In the genomic region with DNA sequence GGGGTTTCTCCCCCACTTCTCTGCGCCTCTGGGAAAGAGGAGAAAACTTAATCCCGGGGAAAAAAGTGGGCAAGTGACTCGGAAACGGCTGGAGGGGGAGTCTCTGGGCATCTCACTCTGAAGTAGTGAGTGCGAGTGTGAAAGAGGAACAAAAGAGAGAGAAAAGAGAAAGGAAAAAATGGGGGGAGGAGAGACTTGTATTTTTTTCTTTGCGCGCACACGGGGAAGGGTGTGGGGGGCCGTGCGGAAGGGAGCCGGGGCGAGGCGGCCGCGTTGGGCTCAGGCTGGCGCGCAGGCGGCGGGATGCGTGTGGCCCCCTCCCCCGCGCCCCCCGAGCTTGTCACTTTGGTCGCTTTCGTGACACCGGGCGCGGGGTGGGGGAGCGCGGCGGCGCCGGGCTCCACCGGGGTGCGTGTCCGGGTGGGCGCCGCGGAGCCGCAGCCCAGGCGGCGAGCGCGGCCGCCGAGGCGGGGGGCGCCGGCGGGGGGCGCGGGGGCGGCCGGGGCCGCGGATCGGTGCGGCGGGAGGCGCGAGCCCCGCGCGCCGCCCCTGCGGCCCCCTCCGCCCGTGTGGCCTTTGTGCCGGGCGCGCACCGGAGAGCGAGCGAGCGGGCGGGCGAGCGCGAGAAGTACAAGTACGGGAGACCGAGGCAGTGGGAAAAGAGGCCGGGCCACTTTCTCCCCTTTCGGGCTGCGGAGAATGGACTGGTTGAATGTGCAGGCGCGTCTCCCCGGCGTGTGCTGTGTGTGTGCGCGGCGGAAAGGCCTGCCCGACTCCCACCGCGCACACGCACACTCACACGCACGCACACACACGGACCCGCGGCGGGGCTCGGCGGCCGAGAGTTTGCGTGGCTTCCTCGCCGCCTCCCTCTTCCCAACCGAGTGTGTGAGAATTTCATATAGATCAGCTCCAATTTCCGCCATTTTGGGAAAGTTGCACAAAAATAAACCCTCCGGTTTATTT, we compare ENCODE assay signal across 8 cellular contexts. TPM values are rescaled to one million over a fixed set of nuclear protein-coding genes. Genes with fewer than 3 reads are reported as not detected.
DNase-seq lines count a peak whose midpoint lies in the region; ATAC-seq and TF ChIP-seq lines count a peak whose summit lies in the region.

No MANE protein-coding gene starts in this region.

- ATAC-seq in GM18909 (IDR thresholded peaks at IDR 0.05; ENCODE audit: poor library complexity, unreplicated experiment) (peak; percentile 27), HG03342 (IDR thresholded peaks at IDR 0.05; ENCODE audit: unreplicated experiment) (peak; percentile 19), HG03196 (IDR thresholded peaks at IDR 0.05; ENCODE audit: unreplicated experiment) (no peak)

- H3K4me1 ChIP-seq in adrenal gland (replicated peaks in 1 of 2) (peaks cover 0 to 15% of the 10 kb centered on the region in 2 donors), right atrium auricular region (no peaks in the 10 kb centered on the region)

- H3K27me3 Mint-ChIP-seq in progenitor cell of endocrine pancreas: peaks cover 24% of the 10 kb centered on the region

- H3K36me3 ChIP-seq in adrenal gland (replicated peaks in 1 of 2) (no peaks in the 10 kb centered on the region), right atrium auricular region (no peaks in the 10 kb centered on the region)

- TF ChIP-seq CTCF in adrenal gland (IDR thresholded peaks at IDR 0.05) (no peak), right atrium auricular region (IDR thresholded peaks at IDR 0.05) (no peak), progenitor cell of endocrine pancreas (IDR thresholded peaks at IDR 0.05; ENCODE audit: unreplicated experiment) (no peak)

- in situ Hi-C loops in ACHN (cut with HindIII; ENCODE audit: low pct_ligation_motif_present, low pct_unique_long_range_greater_than_20kb, low sequenced_read_pairs): no loop called here

- H3K4me3 ChIP-seq in adrenal gland: peak overlapping the region; percentile 86 to 98 (median 94)
- peak overlapping the region; percentile 84 to 85 for H3K4me3 ChIP-seq in right atrium auricular region

- H3K27ac ChIP-seq in adrenal gland: peak overlapping the region; percentile 83 to 96 (median 89)
- H3K27ac ChIP-seq in right atrium auricular region: peak overlapping the region; percentile 68 to 73

- H3K27me3 ChIP-seq in adrenal gland: no peaks in the 10 kb centered on the region
- no peaks in the 10 kb centered on the region for H3K27me3 ChIP-seq in right atrium auricular region

- peak overlapping the region; percentile 99 for H3K27ac Mint-ChIP-seq in progenitor cell of endocrine pancreas

- peak overlapping the region; percentile 100 for H3K4me3 Mint-ChIP-seq in progenitor cell of endocrine pancreas (ENCODE audit: low read depth)

- H3K4me1 Mint-ChIP-seq in progenitor cell of endocrine pancreas (ENCODE audit: low read depth): peaks cover 1% of the 10 kb centered on the region

- 0 to 1% (median 0%) methylated on average over 23 to 110 of the region's 110 CpGs for WGBS in adrenal gland, 4 donors

- peak in 1 of 2 donors; percentile 63 for TF ChIP-seq POLR2A in adrenal gland (IDR thresholded peaks at IDR 0.05)

- H3K36me3 Mint-ChIP-seq in progenitor cell of endocrine pancreas (ENCODE audit: insufficient read depth): peaks cover 2% of the 10 kb centered on the region

- no peaks in the 10 kb centered on the region for H3K9me3 Mint-ChIP-seq in progenitor cell of endocrine pancreas (ENCODE audit: low read depth)

- DNase-seq in ACHN: peak; percentile 42
- DNase-seq in SKM-1 treated with dmso at 0.1 percent for 144 hours (lab: John Stamatoyannopoulos, UW; ENCODE audit: unreplicated experiment): peak; percentile 43
- peak; percentile 43 to 64 (median 50) for DNase-seq in adrenal gland
- DNase-seq in right atrium auricular region (ENCODE audit: low spot score): no peak
- peak; percentile 18 for DNase-seq in progenitor cell of endocrine pancreas (ENCODE audit: low spot score, unreplicated experiment)

- intact Hi-C loops in adrenal gland (cut with DNase I): loop anchor here in 1 of 2 donors (10.0 kb wide), 1 partner anchor 414 kb away; no protein-coding TSS in a partner anchor

- no peaks in the 10 kb centered on the region for H3K9me3 ChIP-seq in adrenal gland (replicated peaks in 1 of 3)
- H3K9me3 ChIP-seq in right atrium auricular region: no peaks in the 10 kb centered on the region

RNA-seq across cellular contexts. Expression of gene L3MBTL3, which starts 0.7 kb away (rescaled TPM):
- total RNA-seq in adrenal gland (10 to 100 TPM; 13.8 to 32.5 (median 21.5) TPM), right atrium auricular region (1 to 10 TPM; 1.8 to 3.1 TPM), progenitor cell of endocrine pancreas (30.3 and 35.5 TPM in 2 replicates)
- polyA plus RNA-seq in adrenal gland: 10 to 100 TPM in 2 of 3 donors, 1 to 10 TPM in 1; 7.2 to 15.7 (median 13.9) TPM
